ENCODE assay signal across 14 cellular contexts in genomic region chr1:154967331-154967950, GRCh38. TPM values are rescaled to one million over a fixed set of nuclear protein-coding genes. Genes with fewer than 3 reads are reported as not detected.
DNase-seq lines count a peak whose midpoint lies in the region; ATAC-seq and TF ChIP-seq lines count a peak whose summit lies in the region.
"Had no signal": no experiment of that assay in that cellular context is flagged by ENCODE, and none has a peak within 500 bp of the region (broad histone marks: within the 10 kb centered on the region; RNA-seq: fewer than 3 reads in every experiment).

No MANE protein-coding gene starts in this region.

- peaks cover 56% of the 10 kb centered on the region for H3K79me2 ChIP-seq in fibroblast of lung (ENCODE audit: control insufficient read depth, insufficient read depth, low read length)

- peak overlapping the region; percentile 87 for H3K27ac Mint-ChIP-seq in T-helper 17 cell

- H3K4me2 ChIP-seq in BLaER1 treated with 17β-estradiol and CSF1 and Interleukin-3, amounts not matched to agents 10 nM and 100 nM = peak overlapping the region in 6 of 11 experiments; percentile 17 to 100 (median 74); a peak in 12 of 22 replicates
- H3K4me2 ChIP-seq in fibroblast of lung (ENCODE audit: extremely low read depth, insufficient read depth, low read length) = peak overlapping the region; percentile 27

- no peaks in the 10 kb centered on the region for H3K27me3 ChIP-seq in BLaER1 treated with 17β-estradiol and CSF1 and Interleukin-3, amounts not matched to agents 10 nM and 100 nM
- H3K27me3 ChIP-seq in fibroblast of lung (ENCODE audit: control insufficient read depth, insufficient read depth, low read length) (no peaks in the 10 kb centered on the region), colonic mucosa (no peaks in the 10 kb centered on the region), testis (no peaks in the 10 kb centered on the region)

- H3K36me3 Mint-ChIP-seq in T-helper 17 cell (ENCODE audit: low read depth) = peaks cover 12% of the 10 kb centered on the region

- no peak for ATAC-seq in T-helper 17 cell
- ATAC-seq: effector memory CD8-positive, alpha-beta T cell had no signal

- DNase-seq in T-helper 17 cell (no peak), fibroblast of lung (ENCODE audit: low read depth in 2 of 2) (no peak), skeletal muscle cell (ENCODE audit: low read depth) (no peak), colonic mucosa (no peak), head of caudate nucleus (no peak), testis (no peak), T-helper 2 cell (no peak)
- DNase-seq: activated CD4-positive, alpha-beta T cell treated with anti-CD3 and anti-CD28 coated beads for 48 hours; activated naive CD8-positive, alpha-beta T cell treated with anti-CD3 and anti-CD28 coated beads for 36 hours; effector memory CD8-positive, alpha-beta T cell; NCI-H1694; NCI-H69; small intestine had no signal

- TF ChIP-seq CTCF in fibroblast of lung (conservative IDR thresholded peaks at IDR 0.05 in 1 of 2, IDR thresholded peaks at IDR 0.05 in 1 of 2; ENCODE audit: low read depth in 1 of 2, low read length in 2 of 2) (no peak), colonic mucosa (IDR thresholded peaks at IDR 0.05) (no peak), testis (IDR thresholded peaks at IDR 0.05) (no peak)

- H3K27me3 Mint-ChIP-seq in T-helper 17 cell = no peaks in the 10 kb centered on the region
- H3K27me3 Mint-ChIP-seq: activated naive CD8-positive, alpha-beta T cell treated with anti-CD3 and anti-CD28 coated beads for 36 hours; effector memory CD8-positive, alpha-beta T cell had no signal

- no peak overlapping the region for H3K4me3 Mint-ChIP-seq in T-helper 17 cell
- H3K4me3 Mint-ChIP-seq: activated naive CD8-positive, alpha-beta T cell treated with anti-CD3 and anti-CD28 coated beads for 36 hours; effector memory CD8-positive, alpha-beta T cell had no signal

- 86% methylated on average over 5 of the region's 5 CpGs for WGBS in testis, 2 donors

- peaks cover 56 to 100% (median 77%) of the 10 kb centered on the region in 10 experiments for H3K4me1 ChIP-seq in BLaER1 treated with 17β-estradiol and CSF1 and Interleukin-3, amounts not matched to agents 10 nM and 100 nM
- peaks cover 20% of the 10 kb centered on the region for H3K4me1 ChIP-seq in fibroblast of lung (ENCODE audit: control insufficient read depth, extremely low read depth, insufficient read depth, low read length)
- H3K4me1 ChIP-seq in colonic mucosa = peaks cover 21% of the 10 kb centered on the region
- peaks cover 40% of the 10 kb centered on the region for H3K4me1 ChIP-seq in testis

- H3K4me1 Mint-ChIP-seq in T-helper 17 cell = peaks cover 32% of the 10 kb centered on the region

- H3K27ac ChIP-seq in BLaER1 treated with 17β-estradiol and CSF1 and Interleukin-3, amounts not matched to agents 10 nM and 100 nM = peak overlapping the region in 2 of 11 experiments; percentile 10 to 18; a peak in 4 of 22 replicates
- no peak overlapping the region for H3K27ac ChIP-seq in fibroblast of lung (ENCODE audit: insufficient read depth, low read length)
- no peak overlapping the region for H3K27ac ChIP-seq in colonic mucosa
- peak overlapping the region in 1 of 2 donors; percentile 23 for H3K27ac ChIP-seq in testis

- H3K9ac ChIP-seq in BLaER1 treated with 17β-estradiol and CSF1 and Interleukin-3, amounts not matched to agents 10 nM and 100 nM = peak overlapping the region; percentile 6 to 99 (median 79); a peak in 12 of 22 replicates
- H3K9ac ChIP-seq in fibroblast of lung (ENCODE audit: insufficient read depth, low read length) = no peak overlapping the region
- H3K9ac ChIP-seq in colonic mucosa (ENCODE audit: low read depth in 2 of 2, low read length in 2 of 2) = no peak overlapping the region

- intact Hi-C loops in colonic mucosa (cut with DNase I) (no loop called here), head of caudate nucleus (cut with DNase I) (loop anchor here (5.0 kb wide), 1 partner anchor 35 kb away; the partner anchor contains the start of gene ZBTB7B), testis (cut with DNase I; ENCODE audit: low total_unique reads) (no loop called here)

- H3K9me3 ChIP-seq in BLaER1 treated with 17β-estradiol and CSF1 and Interleukin-3, amounts not matched to agents 10 nM and 100 nM (replicated peaks in 1 of 11) = no peaks in the 10 kb centered on the region
- H3K9me3 ChIP-seq in T-helper 17 cell (ENCODE audit: control insufficient read depth, low read length, poor library complexity, severe bottlenecking) (no peaks in the 10 kb centered on the region), fibroblast of lung (ENCODE audit: control insufficient read depth, insufficient read depth, low read depth, low read length) (no peaks in the 10 kb centered on the region), colonic mucosa (no peaks in the 10 kb centered on the region), testis (no peaks in the 10 kb centered on the region)

- H2AFZ ChIP-seq in fibroblast of lung (ENCODE audit: low read length) = no peak overlapping the region

- peak overlapping the region in 1 of 10 experiments; percentile 76; a peak in 1 of 20 replicates for H3K4me3 ChIP-seq in BLaER1 treated with 17β-estradiol and CSF1 and Interleukin-3, amounts not matched to agents 10 nM and 100 nM
- H3K4me3 ChIP-seq in fibroblast of lung (replicated peaks in 1 of 4; ENCODE audit: control extremely low read depth in 1 of 4, insufficient read depth in 1 of 4, low read depth in 3 of 4, low read length in 4 of 4) (peak overlapping the region in 2 of 4 experiments; percentile 24 to 86), skeletal muscle cell (ENCODE audit: low read depth, low read length) (peak overlapping the region; percentile 94), colonic mucosa (no peak overlapping the region), testis (no peak overlapping the region)

- peaks cover 60 to 74% (median 68%) of the 10 kb centered on the region in 11 experiments for H3K36me3 ChIP-seq in BLaER1 treated with 17β-estradiol and CSF1 and Interleukin-3, amounts not matched to agents 10 nM and 100 nM
- H3K36me3 ChIP-seq in fibroblast of lung (ENCODE audit: control insufficient read depth, insufficient read depth, low read length) = peaks cover 34% of the 10 kb centered on the region
- H3K36me3 ChIP-seq in colonic mucosa = peaks cover 23% of the 10 kb centered on the region
- no peaks in the 10 kb centered on the region for H3K36me3 ChIP-seq in testis (ENCODE audit: low read depth, missing control alignments)

- TF ChIP-seq POLR2A in testis (IDR thresholded peaks at IDR 0.05) = no peak

- H4K20me1 ChIP-seq in BLaER1 treated with 17β-estradiol and CSF1 and Interleukin-3, amounts not matched to agents 10 nM and 100 nM = peaks cover 20 to 74% (median 37%) of the 10 kb centered on the region in 11 experiments; a peak in 19 of 22 replicates
- no peaks in the 10 kb centered on the region for H4K20me1 ChIP-seq in fibroblast of lung (ENCODE audit: control insufficient read depth, extremely low read depth, insufficient read depth, low read length)

RNA-seq across cellular contexts. Expression of gene SHC1, which starts 3.1 kb away (rescaled TPM):
- total RNA-seq in T-helper 17 cell (100 to 1,000 TPM in 1 of 2 donors, 10 to 100 TPM in 1; 99.5 to 105 TPM), fibroblast of lung (220 and 245 TPM in 2 replicates), colonic mucosa (100 to 1,000 TPM in 1 of 2 donors, 10 to 100 TPM in 1; 98.3 to 104 TPM), testis (10 to 100 TPM; 47.9 to 59.3 TPM)
- polyA plus RNA-seq in fibroblast of lung (277 and 289 TPM in 2 replicates), testis (ENCODE audit: insufficient read depth, low read depth, low replicate concordance) (49.0 TPM)
- polyA plus RNA-seq in fibroblast of lung (2012) = 261 and 301 TPM in 2 replicates
- 433 and 499 TPM in 2 replicates for polyA minus RNA-seq in fibroblast of lung (ENCODE audit: low replicate concordance)

RNA-seq across cellular contexts. Expression of gene PYGO2, which starts 5.9 kb away (rescaled TPM):
- total RNA-seq in T-helper 17 cell (10 to 100 TPM; 34.7 to 45.1 TPM), fibroblast of lung (19.3 and 28.1 TPM in 2 replicates), colonic mucosa (10 to 100 TPM; 25.8 to 33.8 TPM), testis (10 to 100 TPM; 31.0 to 34.9 TPM)
- polyA plus RNA-seq in fibroblast of lung (15.3 and 17.4 TPM in 2 replicates), testis (ENCODE audit: insufficient read depth, low read depth, low replicate concordance) (33.2 TPM)
- polyA plus RNA-seq in fibroblast of lung (2012) = 12.5 and 17.2 TPM in 2 replicates
- polyA minus RNA-seq in fibroblast of lung (ENCODE audit: low replicate concordance) = 18.3 and 28.6 TPM in 2 replicates

RNA-seq across cellular contexts. Expression of gene CKS1B, which starts 7.0 kb away (rescaled TPM):
- total RNA-seq in T-helper 17 cell = 1 to 10 TPM; 9.3 to 9.4 TPM
- total RNA-seq in fibroblast of lung = 23.9 and 40.3 TPM in 2 replicates
- 55.4 and 176 TPM in 2 replicates for polyA plus RNA-seq in fibroblast of lung
- polyA plus RNA-seq in fibroblast of lung (2012) = 38.8 and 114 TPM in 2 replicates
- 4.0 and 38.8 TPM in 2 replicates for polyA minus RNA-seq in fibroblast of lung (ENCODE audit: low replicate concordance)
- total RNA-seq in colonic mucosa = 10 to 100 TPM; 49.5 to 76.5 TPM
- total RNA-seq in testis = 10 to 100 TPM; 45.5 to 84.3 TPM
- polyA plus RNA-seq in testis (ENCODE audit: insufficient read depth, low read depth, low replicate concordance) = 100 TPM

RNA-seq across cellular contexts. Expression of gene PBXIP1, which starts 11.5 kb away (rescaled TPM):
- total RNA-seq in T-helper 17 cell (100 to 1,000 TPM; 634 to 767 TPM), fibroblast of lung (106 and 113 TPM in 2 replicates), colonic mucosa (10 to 100 TPM; 22.0 to 51.4 TPM), testis (10 to 100 TPM; 84.1 to 87.1 TPM)
- polyA plus RNA-seq in fibroblast of lung (21.1 and 32.8 TPM in 2 replicates), testis (ENCODE audit: insufficient read depth, low read depth, low replicate concordance) (111 TPM)
- polyA plus RNA-seq in fibroblast of lung (2012) = 34.4 and 51.1 TPM in 2 replicates
- polyA minus RNA-seq in fibroblast of lung (ENCODE audit: low replicate concordance) = 35.8 and 41.1 TPM in 2 replicates

RNA-seq across cellular contexts. Expression of gene FLAD1, which starts 15.7 kb away (rescaled TPM):
- total RNA-seq in T-helper 17 cell (10 to 100 TPM; 33.2 to 34.7 TPM), fibroblast of lung (20.5 and 24.9 TPM in 2 replicates), colonic mucosa (10 to 100 TPM; 28.2 to 46.1 TPM), testis (10 to 100 TPM; 26.5 to 35.0 TPM)
- polyA plus RNA-seq in fibroblast of lung (11.8 and 20.1 TPM in 2 replicates), testis (ENCODE audit: insufficient read depth, low read depth, low replicate concordance) (46.5 TPM)
- 21.2 and 31.5 TPM in 2 replicates for polyA plus RNA-seq in fibroblast of lung (2012)
- polyA minus RNA-seq in fibroblast of lung (ENCODE audit: low replicate concordance) = 25.3 and 47.5 TPM in 2 replicates

Comparison
In these comparisons a context has a peak if more than half of its experiments do, and no peak if none do; other contexts are left out.
1. H3K9ac ChIP-seq: peak in BLaER1 treated with 17β-estradiol and CSF1 and Interleukin-3, amounts not matched to agents 10 nM and 100 nM (11 of 11); none in fibroblast of lung (single experiment) and colonic mucosa (0 of 2).